In the genomic region with DNA sequence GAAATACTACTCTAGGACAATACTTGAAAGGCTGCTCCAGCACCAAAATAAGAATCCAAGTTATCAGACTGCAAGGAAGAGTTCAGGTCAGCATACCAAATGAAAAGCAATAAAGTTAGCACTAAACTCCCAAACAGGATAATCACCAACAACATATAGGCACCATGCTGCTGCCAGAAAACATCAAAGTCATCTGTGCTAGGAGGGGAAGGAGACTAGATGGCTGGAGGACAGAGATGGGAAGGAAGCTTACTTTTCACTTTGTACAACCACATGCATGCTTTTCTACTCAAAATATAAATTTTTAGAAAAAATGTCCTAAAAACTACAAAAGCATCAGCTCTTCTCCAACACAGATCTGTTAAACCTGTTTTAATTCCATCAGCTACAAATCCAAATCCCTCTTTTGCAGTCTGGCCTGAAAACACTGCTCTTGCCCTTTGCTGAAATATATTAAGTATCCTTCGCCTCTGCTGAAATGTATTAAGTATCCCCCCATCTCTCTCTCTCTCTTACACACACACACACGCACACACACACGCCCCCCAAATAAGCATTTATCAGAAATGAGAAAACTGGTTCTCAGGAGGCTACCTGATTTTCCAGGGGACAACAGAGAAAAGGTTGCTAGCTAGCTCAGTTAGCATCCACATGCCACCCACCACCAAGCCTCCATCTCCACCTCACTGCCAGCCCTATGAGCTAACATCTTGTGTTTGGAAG, we compare ENCODE assay signal across 9 cellular contexts. TPM values are rescaled to one million over a fixed set of nuclear protein-coding genes. Genes with fewer than 3 reads are reported as not detected.
DNase-seq lines count a peak whose midpoint lies in the region; ATAC-seq and TF ChIP-seq lines count a peak whose summit lies in the region.
"Had no signal": no experiment of that assay in that cellular context is flagged by ENCODE, and none has a peak within 500 bp of the region (broad histone marks: within the 10 kb centered on the region; RNA-seq: fewer than 3 reads in every experiment).

No MANE protein-coding gene starts in this region.

- no peaks in the 10 kb centered on the region for H3K9me3 Mint-ChIP-seq in activated T-cell treated with anti-CD3 and anti-CD28 coated beads, Interleukin-2, amount 50 U/mL, for 72 hours
- no peaks in the 10 kb centered on the region for H3K9me3 Mint-ChIP-seq in type B pancreatic cell

- TF ChIP-seq CTCF in astrocyte of the spinal cord (IDR thresholded peaks at IDR 0.05; ENCODE audit: low read depth, low read length): no peak
- TF ChIP-seq CTCF in lower lobe of right lung (IDR thresholded peaks at IDR 0.05): no peak
- TF ChIP-seq CTCF in type B pancreatic cell (conservative IDR thresholded peaks at IDR 0.05): no peak

- ATAC-seq in activated T-cell treated with anti-CD3 and anti-CD28 coated beads, Interleukin-2, amount 50 U/mL, for 72 hours (replicated peaks in 1 of 2): no peak
- ATAC-seq in lower lobe of right lung: no peak

- in situ Hi-C loops in astrocyte of the spinal cord (cut with HindIII; ENCODE audit: low sequenced_read_pairs): no loop called here

- H3K27ac Mint-ChIP-seq in activated T-cell treated with anti-CD3 and anti-CD28 coated beads, Interleukin-2, amount 50 U/mL, for 72 hours: peak overlapping the region; percentile 91
- peak overlapping the region; percentile 95 for H3K27ac Mint-ChIP-seq in type B pancreatic cell

- peaks cover 14% of the 10 kb centered on the region for H3K36me3 ChIP-seq in lower lobe of right lung

- H3K4me1 Mint-ChIP-seq in activated T-cell treated with anti-CD3 and anti-CD28 coated beads, Interleukin-2, amount 50 U/mL, for 72 hours (ENCODE audit: low read depth): peaks cover 63% of the 10 kb centered on the region
- peaks cover 39% of the 10 kb centered on the region for H3K4me1 Mint-ChIP-seq in type B pancreatic cell (ENCODE audit: unreplicated experiment)

- intact Hi-C loops in lower lobe of right lung (cut with DNase I): no loop called here

- DNase-seq in activated T-cell treated with anti-CD3 and anti-CD28 coated beads, Interleukin-2, amount 50 U/mL, for 72 hours: no peak
- no peak for DNase-seq in activated T-cell treated with anti-CD3 and anti-CD28 coated beads for 4 hours
- no peak for DNase-seq in astrocyte of the spinal cord (ENCODE audit: low read depth, low spot score)
- DNase-seq in lower lobe of right lung: no peak
- DNase-seq in type B pancreatic cell (ENCODE audit: extremely low spot score, unreplicated experiment): no peak
- no peak for DNase-seq in NCI-H774 (lab: John Stamatoyannopoulos, UW)
- DNase-seq in NCI-H226: no peak
- no peak for DNase-seq in NCI-H748 treated with DMSO at 0.1 percent for 48 hours (lab: John Stamatoyannopoulos, UW)
- DNase-seq: NCI-H1048 had no signal

- H3K9me3 ChIP-seq in lower lobe of right lung: no peaks in the 10 kb centered on the region

- peak overlapping the region; percentile 46 for H3K27ac ChIP-seq in lower lobe of right lung

- peaks cover 4 to 10% of the 10 kb centered on the region in 2 donors for H3K36me3 Mint-ChIP-seq in activated T-cell treated with anti-CD3 and anti-CD28 coated beads, Interleukin-2, amount 50 U/mL, for 72 hours (ENCODE audit: insufficient read depth in 2 of 2)
- H3K36me3 Mint-ChIP-seq in type B pancreatic cell: peaks cover 2% of the 10 kb centered on the region

- no peaks in the 10 kb centered on the region for H3K27me3 Mint-ChIP-seq in activated T-cell treated with anti-CD3 and anti-CD28 coated beads, Interleukin-2, amount 50 U/mL, for 72 hours (ENCODE audit: low read depth)
- peaks cover 3% of the 10 kb centered on the region for H3K27me3 Mint-ChIP-seq in type B pancreatic cell

- peak overlapping the region; percentile 91 to 98 for H3K4me3 Mint-ChIP-seq in activated T-cell treated with anti-CD3 and anti-CD28 coated beads, Interleukin-2, amount 50 U/mL, for 72 hours
- peak overlapping the region; percentile 96 for H3K4me3 Mint-ChIP-seq in type B pancreatic cell

- H3K4me3 ChIP-seq in astrocyte of the spinal cord (ENCODE audit: low read depth, low read length) (peak overlapping the region; percentile 88), lower lobe of right lung (peak overlapping the region; percentile 78)

- no peaks in the 10 kb centered on the region for H3K27me3 ChIP-seq in lower lobe of right lung (ENCODE audit: low read depth)

- peaks cover 46% of the 10 kb centered on the region for H3K4me1 ChIP-seq in lower lobe of right lung

RNA-seq across cellular contexts. Expression of a gene that starts 1.5 kb away (rescaled TPM):
- total RNA-seq in activated T-cell treated with anti-CD3 and anti-CD28 coated beads, Interleukin-2, amount 50 U/mL, for 72 hours: 100 to 1,000 TPM in 1 of 2 donors, 10 to 100 TPM in 1; 87.4 to 106 TPM
- total RNA-seq in lower lobe of right lung (50.2 TPM), type B pancreatic cell (ENCODE audit: low replicate concordance) (39.0 and 51.4 TPM in 2 replicates)

RNA-seq across cellular contexts. Expression of a gene that starts 25.3 kb away (rescaled TPM):
- total RNA-seq in activated T-cell treated with anti-CD3 and anti-CD28 coated beads, Interleukin-2, amount 50 U/mL, for 72 hours: 100 to 1,000 TPM; 105 to 108 TPM
- 95.4 TPM for total RNA-seq in lower lobe of right lung
- 43.0 and 70.7 TPM in 2 replicates for total RNA-seq in type B pancreatic cell (ENCODE audit: low replicate concordance)

RNA-seq across cellular contexts. Expression of a gene that starts 37.2 kb away (rescaled TPM):
- 100 to 1,000 TPM; 107 to 121 TPM for total RNA-seq in activated T-cell treated with anti-CD3 and anti-CD28 coated beads, Interleukin-2, amount 50 U/mL, for 72 hours
- total RNA-seq in lower lobe of right lung (55.8 TPM), type B pancreatic cell (ENCODE audit: low replicate concordance) (31.1 and 36.0 TPM in 2 replicates)

RNA-seq across cellular contexts. Expression of a gene that starts 42.1 kb away (rescaled TPM):
- 10 to 100 TPM; 86.5 to 90.7 TPM for total RNA-seq in activated T-cell treated with anti-CD3 and anti-CD28 coated beads, Interleukin-2, amount 50 U/mL, for 72 hours
- total RNA-seq in lower lobe of right lung (98.4 TPM), type B pancreatic cell (ENCODE audit: low replicate concordance) (75.7 and 93.4 TPM in 2 replicates)

RNA-seq across cellular contexts. Expression of a gene that starts 46.5 kb away (rescaled TPM):
- total RNA-seq in activated T-cell treated with anti-CD3 and anti-CD28 coated beads, Interleukin-2, amount 50 U/mL, for 72 hours: 10 to 100 TPM; 13.7 to 13.9 TPM
- 12.2 TPM for total RNA-seq in lower lobe of right lung
- total RNA-seq in type B pancreatic cell (ENCODE audit: low replicate concordance): 17.2 and 31.8 TPM in 2 replicates
